ENCODE assay signal across 1 cellular context in genomic region chr10:27564381-27564780, GRCh38.
TF ChIP-seq lines count a peak whose summit lies in the region.

No MANE protein-coding gene starts in this region.

TF ChIP-seq in SK-N-SH treated with all-trans-retinoic acid at 6 μM for 48 hours, 23 proteins besides CTCF, POLR2A, EP300 and RAD21 (continued from another document):
- TF ChIP-seq TSHZ2 (CRISPR knock-in tag; IDR thresholded peaks at IDR 0.05) = no peak
